In the genomic region with DNA sequence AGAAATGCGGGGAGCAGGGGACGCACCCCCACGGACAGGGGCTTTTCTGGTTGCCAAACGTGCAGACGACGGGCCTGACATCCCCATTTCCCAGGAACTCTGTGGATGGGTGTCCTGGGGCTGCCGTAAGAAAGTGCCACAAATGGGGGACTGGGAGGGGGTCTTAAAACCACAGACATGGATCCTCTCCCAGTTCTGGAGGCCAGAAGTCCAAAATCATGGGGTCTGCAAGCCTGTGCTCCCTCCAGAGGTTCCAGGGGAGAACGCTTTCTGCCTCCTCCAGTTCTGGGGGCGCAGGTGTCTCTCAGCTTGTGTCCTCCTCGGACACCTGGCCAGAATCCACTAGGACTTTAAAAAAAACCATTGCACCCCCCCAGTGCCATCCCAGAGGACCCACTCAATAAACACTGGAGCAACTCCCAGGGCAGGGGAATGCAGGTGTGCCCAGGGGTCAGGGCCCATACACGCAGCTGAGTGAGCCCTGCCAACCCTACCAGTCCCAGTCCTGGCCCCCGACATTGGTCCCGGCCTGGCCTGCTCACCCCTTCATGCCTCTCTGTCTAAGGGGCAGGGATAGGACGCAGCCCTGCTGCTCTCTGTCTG, we compare ENCODE assay signal across 1 cellular context.
TF ChIP-seq lines count a peak whose summit lies in the region.

No MANE protein-coding gene starts in this region.

TF ChIP-seq in GM23338, 12 proteins besides CTCF, POLR2A, EP300 and RAD21 (continued from another document):
- TF ChIP-seq CREB1 (CRISPR knock-in tag; IDR thresholded peaks at IDR 0.05; ENCODE audit: low read depth) (no peak), NANOG (IDR thresholded peaks at IDR 0.05; ENCODE audit: borderline replicate concordance) (no peak), EZH2 (IDR thresholded peaks at IDR 0.05; ENCODE audit: low read depth, unreplicated experiment) (no peak)
- TF ChIP-seq, protein P1, sequence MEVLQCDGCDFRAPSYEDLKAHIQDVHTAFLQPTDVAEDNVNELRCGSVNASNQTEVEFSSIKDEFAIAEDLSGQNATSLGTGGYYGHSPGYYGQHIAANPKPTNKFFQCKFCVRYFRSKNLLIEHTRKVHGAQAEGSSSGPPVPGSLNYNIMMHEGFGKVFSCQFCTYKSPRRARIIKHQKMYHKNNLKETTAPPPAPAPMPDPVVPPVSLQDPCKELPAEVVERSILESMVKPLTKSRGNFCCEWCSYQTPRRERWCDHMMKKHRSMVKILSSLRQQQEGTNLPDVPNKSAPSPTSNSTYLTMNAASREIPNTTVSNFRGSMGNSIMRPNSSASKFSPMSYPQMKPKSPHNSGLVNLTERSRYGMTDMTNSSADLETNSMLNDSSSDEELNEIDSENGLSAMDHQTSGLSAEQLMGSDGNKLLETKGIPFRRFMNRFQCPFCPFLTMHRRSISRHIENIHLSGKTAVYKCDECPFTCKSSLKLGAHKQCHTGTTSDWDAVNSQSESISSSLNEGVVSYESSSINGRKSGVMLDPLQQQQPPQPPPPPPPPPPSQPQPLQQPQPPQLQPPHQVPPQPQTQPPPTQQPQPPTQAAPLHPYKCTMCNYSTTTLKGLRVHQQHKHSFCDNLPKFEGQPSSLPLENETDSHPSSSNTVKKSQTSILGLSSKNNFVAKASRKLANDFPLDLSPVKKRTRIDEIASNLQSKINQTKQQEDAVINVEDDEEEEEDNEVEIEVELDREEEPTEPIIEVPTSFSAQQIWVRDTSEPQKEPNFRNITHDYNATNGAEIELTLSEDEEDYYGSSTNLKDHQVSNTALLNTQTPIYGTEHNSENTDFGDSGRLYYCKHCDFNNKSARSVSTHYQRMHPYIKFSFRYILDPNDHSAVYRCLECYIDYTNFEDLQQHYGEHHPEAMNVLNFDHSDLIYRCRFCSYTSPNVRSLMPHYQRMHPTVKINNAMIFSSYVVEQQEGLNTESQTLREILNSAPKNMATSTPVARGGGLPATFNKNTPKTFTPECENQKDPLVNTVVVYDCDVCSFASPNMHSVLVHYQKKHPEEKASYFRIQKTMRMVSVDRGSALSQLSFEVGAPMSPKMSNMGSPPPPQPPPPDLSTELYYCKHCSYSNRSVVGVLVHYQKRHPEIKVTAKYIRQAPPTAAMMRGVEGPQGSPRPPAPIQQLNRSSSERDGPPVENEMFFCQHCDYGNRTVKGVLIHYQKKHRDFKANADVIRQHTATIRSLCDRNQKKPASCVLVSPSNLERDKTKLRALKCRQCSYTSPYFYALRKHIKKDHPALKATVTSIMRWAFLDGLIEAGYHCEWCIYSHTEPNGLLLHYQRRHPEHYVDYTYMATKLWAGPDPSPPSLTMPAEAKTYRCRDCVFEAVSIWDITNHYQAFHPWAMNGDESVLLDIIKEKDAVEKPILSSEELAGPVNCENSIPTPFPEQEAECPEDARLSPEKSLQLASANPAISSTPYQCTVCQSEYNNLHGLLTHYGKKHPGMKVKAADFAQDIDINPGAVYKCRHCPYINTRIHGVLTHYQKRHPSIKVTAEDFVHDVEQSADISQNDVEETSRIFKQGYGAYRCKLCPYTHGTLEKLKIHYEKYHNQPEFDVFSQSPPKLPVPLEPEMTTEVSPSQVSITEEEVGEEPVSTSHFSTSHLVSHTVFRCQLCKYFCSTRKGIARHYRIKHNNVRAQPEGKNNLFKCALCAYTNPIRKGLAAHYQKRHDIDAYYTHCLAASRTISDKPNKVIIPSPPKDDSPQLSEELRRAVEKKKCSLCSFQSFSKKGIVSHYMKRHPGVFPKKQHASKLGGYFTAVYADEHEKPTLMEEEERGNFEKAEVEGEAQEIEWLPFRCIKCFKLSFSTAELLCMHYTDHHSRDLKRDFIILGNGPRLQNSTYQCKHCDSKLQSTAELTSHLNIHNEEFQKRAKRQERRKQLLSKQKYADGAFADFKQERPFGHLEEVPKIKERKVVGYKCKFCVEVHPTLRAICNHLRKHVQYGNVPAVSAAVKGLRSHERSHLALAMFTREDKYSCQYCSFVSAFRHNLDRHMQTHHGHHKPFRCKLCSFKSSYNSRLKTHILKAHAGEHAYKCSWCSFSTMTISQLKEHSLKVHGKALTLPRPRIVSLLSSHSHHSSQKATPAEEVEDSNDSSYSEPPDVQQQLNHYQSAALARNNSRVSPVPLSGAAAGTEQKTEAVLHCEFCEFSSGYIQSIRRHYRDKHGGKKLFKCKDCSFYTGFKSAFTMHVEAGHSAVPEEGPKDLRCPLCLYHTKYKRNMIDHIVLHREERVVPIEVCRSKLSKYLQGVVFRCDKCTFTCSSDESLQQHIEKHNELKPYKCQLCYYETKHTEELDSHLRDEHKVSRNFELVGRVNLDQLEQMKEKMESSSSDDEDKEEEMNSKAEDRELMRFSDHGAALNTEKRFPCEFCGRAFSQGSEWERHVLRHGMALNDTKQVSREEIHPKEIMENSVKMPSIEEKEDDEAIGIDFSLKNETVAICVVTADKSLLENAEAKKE (CRISPR knock-in tag; IDR thresholded peaks at IDR 0.05), result no peak
- TF ChIP-seq, protein P2, sequence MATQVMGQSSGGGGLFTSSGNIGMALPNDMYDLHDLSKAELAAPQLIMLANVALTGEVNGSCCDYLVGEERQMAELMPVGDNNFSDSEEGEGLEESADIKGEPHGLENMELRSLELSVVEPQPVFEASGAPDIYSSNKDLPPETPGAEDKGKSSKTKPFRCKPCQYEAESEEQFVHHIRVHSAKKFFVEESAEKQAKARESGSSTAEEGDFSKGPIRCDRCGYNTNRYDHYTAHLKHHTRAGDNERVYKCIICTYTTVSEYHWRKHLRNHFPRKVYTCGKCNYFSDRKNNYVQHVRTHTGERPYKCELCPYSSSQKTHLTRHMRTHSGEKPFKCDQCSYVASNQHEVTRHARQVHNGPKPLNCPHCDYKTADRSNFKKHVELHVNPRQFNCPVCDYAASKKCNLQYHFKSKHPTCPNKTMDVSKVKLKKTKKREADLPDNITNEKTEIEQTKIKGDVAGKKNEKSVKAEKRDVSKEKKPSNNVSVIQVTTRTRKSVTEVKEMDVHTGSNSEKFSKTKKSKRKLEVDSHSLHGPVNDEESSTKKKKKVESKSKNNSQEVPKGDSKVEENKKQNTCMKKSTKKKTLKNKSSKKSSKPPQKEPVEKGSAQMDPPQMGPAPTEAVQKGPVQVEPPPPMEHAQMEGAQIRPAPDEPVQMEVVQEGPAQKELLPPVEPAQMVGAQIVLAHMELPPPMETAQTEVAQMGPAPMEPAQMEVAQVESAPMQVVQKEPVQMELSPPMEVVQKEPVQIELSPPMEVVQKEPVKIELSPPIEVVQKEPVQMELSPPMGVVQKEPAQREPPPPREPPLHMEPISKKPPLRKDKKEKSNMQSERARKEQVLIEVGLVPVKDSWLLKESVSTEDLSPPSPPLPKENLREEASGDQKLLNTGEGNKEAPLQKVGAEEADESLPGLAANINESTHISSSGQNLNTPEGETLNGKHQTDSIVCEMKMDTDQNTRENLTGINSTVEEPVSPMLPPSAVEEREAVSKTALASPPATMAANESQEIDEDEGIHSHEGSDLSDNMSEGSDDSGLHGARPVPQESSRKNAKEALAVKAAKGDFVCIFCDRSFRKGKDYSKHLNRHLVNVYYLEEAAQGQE (IDR thresholded peaks at IDR 0.05; ENCODE audit: unreplicated experiment), result no peak
